22 cellular contexts compared by ENCODE assay signal in the genomic region with DNA sequence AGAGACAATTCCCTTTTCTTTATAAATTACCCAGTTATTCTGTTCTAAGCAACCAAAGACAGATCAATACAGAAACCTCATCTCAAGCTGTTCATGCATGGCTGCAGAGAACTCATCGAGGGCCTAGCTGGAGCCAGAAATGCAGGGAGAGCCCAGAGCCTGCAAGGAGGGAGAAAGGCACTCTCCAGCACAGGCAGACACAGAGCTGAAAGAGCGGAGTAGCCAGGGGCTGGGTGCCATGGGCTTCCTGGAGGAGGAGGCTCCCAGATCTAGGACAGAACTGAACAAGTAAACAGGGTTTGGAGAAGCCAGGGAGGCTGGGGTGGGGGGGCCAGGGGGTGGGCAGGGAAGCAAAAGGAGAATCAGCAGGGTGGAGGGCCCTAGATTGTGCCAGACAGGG.
"Had no signal": no experiment of that assay in that cellular context is flagged by ENCODE, and none has a peak within 500 bp of the region (broad histone marks: within the 10 kb centered on the region; RNA-seq: fewer than 3 reads in every experiment).

No MANE protein-coding gene starts in this region.

- H3K4me3 ChIP-seq: ascending aorta, body of pancreas, K562, SJSA1 had no signal

- ATAC-seq: activated naive CD8-positive, alpha-beta T cell treated with anti-CD3 and anti-CD28 coated beads, Interleukin-2, amount 50 U/mL, for 24 hours; body of pancreas; K562; PC-3; SK-N-SH treated with all-trans-retinoic acid at 6 μM for 48 hours; WTC11 had no signal

- DNase-seq: activated CD4-positive, alpha-beta T cell treated with anti-CD3 and anti-CD28 coated beads, Interleukin-2, amount 50 U/mL, for 48 hours; activated CD4-positive, CD25-positive, alpha-beta regulatory T cell treated with anti-CD3 and anti-CD28 coated beads, Interleukin-2, amount 50 U/mL, for 72 hours; activated effector memory CD4-positive, alpha-beta T cell treated with anti-CD3 and anti-CD28 coated beads, Interleukin-2, amount 50 U/mL, for 16 hours; activated naive CD4-positive, alpha-beta T cell treated with Interleukin-2 at 50 U/mL for 16 hours; activated T-cell treated with anti-CD3 and anti-CD28 coated beads, Interleukin-2, amount 50 U/mL, for 24 hours; amniotic stem cell; body of pancreas; Karpas-422; MM.1S; NCI-H1048; NCI-H146; NCI-H2029 treated with DMSO at 0.1 percent for 48 hours; NCI-H510A treated with DMSO at 0.1 percent for 48 hours; NCI-H69; PC-3; SHP77 had no signal

- H3K4me1 ChIP-seq: ascending aorta, body of pancreas, SJSA1 had no signal

- H3K9me3 ChIP-seq: ascending aorta, body of pancreas, SJSA1 had no signal

- H3K27me3 ChIP-seq: ascending aorta, body of pancreas, SJSA1 had no signal

- H3K27ac ChIP-seq: ascending aorta, body of pancreas, SJSA1 had no signal

- H3K36me3 ChIP-seq: ascending aorta, SJSA1 had no signal
